ENCODE assay signal across 14 cellular contexts in genomic region chr7:128004623-128005022, GRCh38. TPM values are rescaled to one million over a fixed set of nuclear protein-coding genes. Genes with fewer than 3 reads are reported as not detected.
DNase-seq lines count a peak whose midpoint lies in the region; ATAC-seq and TF ChIP-seq lines count a peak whose summit lies in the region.
"Had no signal": no experiment of that assay in that cellular context is flagged by ENCODE, and none has a peak within 500 bp of the region (broad histone marks: within the 10 kb centered on the region; RNA-seq: fewer than 3 reads in every experiment).

No MANE protein-coding gene starts in this region.

- H3K27me3 Mint-ChIP-seq in endodermal cell (ENCODE audit: insufficient read depth), result no peaks in the 10 kb centered on the region
- no peaks in the 10 kb centered on the region for H3K27me3 Mint-ChIP-seq in naive B cell
- H3K27me3 Mint-ChIP-seq in Caco-2 (ENCODE audit: insufficient read depth, unreplicated experiment), result no peaks in the 10 kb centered on the region

- H3K4me3 ChIP-seq in BLaER1, result no peak overlapping the region
- H3K4me3 ChIP-seq in Loucy (ENCODE audit: low read length, poor library complexity, severe bottlenecking), result no peak overlapping the region
- H3K4me3 ChIP-seq in endodermal cell (ENCODE audit: low read length), result no peak overlapping the region
- no peak overlapping the region for H3K4me3 ChIP-seq in Caco-2 (ENCODE audit: low read depth, low read length)
- H3K4me3 ChIP-seq: A549 had no signal

- H3K27ac Mint-ChIP-seq in endodermal cell (peak overlapping the region; percentile 13), naive B cell (peak overlapping the region in 1 of 6 donors; percentile 12), Caco-2 (ENCODE audit: unreplicated experiment) (no peak overlapping the region)

- no TSS peak for BruUV-seq in Caco-2 (replicated peaks; lab: Mats Ljungman, UMichigan)

- peaks cover 1% of the 10 kb centered on the region for H3K4me1 Mint-ChIP-seq in endodermal cell
- peaks cover 44 to 63% (median 48%) of the 10 kb centered on the region in 3 donors for H3K4me1 Mint-ChIP-seq in naive B cell
- peaks cover 12% of the 10 kb centered on the region for H3K4me1 Mint-ChIP-seq in Caco-2 (ENCODE audit: low read depth, unreplicated experiment)

- H3F3A ChIP-seq in Loucy (ENCODE audit: low read depth), result no peaks in the 10 kb centered on the region

- H3K9me2 ChIP-seq in Loucy (replicated peaks; ENCODE audit: low read depth, low read length), result no peaks in the 10 kb centered on the region

- peak overlapping the region; percentile 25; the same call in 1 of the 2 replicates for H3K27ac ChIP-seq in BLaER1
- no peak overlapping the region for H3K27ac ChIP-seq in endodermal cell (ENCODE audit: low read depth, low read length)
- H3K27ac ChIP-seq: A549 had no signal

- H4K20me1 ChIP-seq in BLaER1 (peaks cover 53% of the 10 kb centered on the region), Loucy (ENCODE audit: insufficient read depth, low read length, poor library complexity, severe bottlenecking) (peaks cover 14% of the 10 kb centered on the region)

- H3K9me3 ChIP-seq in BLaER1 (no peaks in the 10 kb centered on the region), Loucy (ENCODE audit: insufficient read depth, low read depth, low read length) (no peaks in the 10 kb centered on the region), endodermal cell (ENCODE audit: control insufficient read depth, low read length) (no peaks in the 10 kb centered on the region), Caco-2 (no peaks in the 10 kb centered on the region)
- H3K9me3 ChIP-seq: A549 had no signal

- no peak overlapping the region for H3K4me3 Mint-ChIP-seq in endodermal cell
- H3K4me3 Mint-ChIP-seq in naive B cell, result peak overlapping the region in 6 of 8 donors; percentile 23 to 80 (median 56)
- no peak overlapping the region for H3K4me3 Mint-ChIP-seq in Caco-2 (ENCODE audit: unreplicated experiment)

- peak overlapping the region; percentile 66 for H3K4me2 ChIP-seq in BLaER1
- peak overlapping the region; percentile 19 for H3K4me2 ChIP-seq in Loucy (ENCODE audit: low read depth, low read length, poor library complexity, severe bottlenecking)
- H3K4me2 ChIP-seq: A549 had no signal

- CTCF ChIA-PET in Caco-2 (lab: Charles Lee), result no interaction called here

- no peak for TF ChIP-seq CTCF in Loucy (conservative IDR thresholded peaks at IDR 0.05; ENCODE audit: low read length)
- TF ChIP-seq CTCF in endodermal cell (conservative IDR thresholded peaks at IDR 0.05), result no peak
- TF ChIP-seq CTCF in GM10266 (IDR thresholded peaks at IDR 0.05; ENCODE audit: control insufficient read depth, insufficient read depth, low read depth, missing control alignments), result no peak
- TF ChIP-seq CTCF in Caco-2 (IDR thresholded peaks at IDR 0.05; ENCODE audit: insufficient read depth in 1 of 2, low read depth in 1 of 2, low read length in 1 of 2, severe bottlenecking in 1 of 2, unreplicated experiment in 1 of 2), result no peak

- no peak overlapping the region for H2AFZ ChIP-seq in Loucy (ENCODE audit: low read length)

- peaks cover 71% of the 10 kb centered on the region for H3K36me3 ChIP-seq in BLaER1
- H3K36me3 ChIP-seq in Loucy (ENCODE audit: insufficient read depth, low read length), result peaks cover 13% of the 10 kb centered on the region; the same call in 1 of the 2 replicates
- peaks cover 40% of the 10 kb centered on the region for H3K36me3 ChIP-seq in endodermal cell (ENCODE audit: control insufficient read depth, insufficient read depth, low read length)
- H3K36me3 ChIP-seq in Caco-2 (ENCODE audit: control insufficient read depth, insufficient read depth, low read length), result peaks cover 1% of the 10 kb centered on the region; the same call in 1 of the 2 replicates

- POLR2A ChIA-PET in Caco-2 (lab: Charles Lee), result no interaction called here

- ATAC-seq in naive B cell (ENCODE audit: low read depth in 2 of 2) (no peak), GM19455 (IDR thresholded peaks at IDR 0.05; ENCODE audit: unreplicated experiment) (no peak)
- ATAC-seq: A549 had no signal

- no peak overlapping the region for H3K9ac ChIP-seq in BLaER1
- H3K9ac ChIP-seq in Loucy (ENCODE audit: low read depth, low read length, poor library complexity, severe bottlenecking), result no peak overlapping the region
- H3K9ac ChIP-seq in endodermal cell (ENCODE audit: extremely low read depth, low read length, poor library complexity, severe bottlenecking), result no peak overlapping the region

- H3K36me3 Mint-ChIP-seq in endodermal cell (ENCODE audit: low read depth) (peaks cover 17% of the 10 kb centered on the region), naive B cell (peaks cover 0 to under 1% of the 10 kb centered on the region in 2 donors), Caco-2 (ENCODE audit: insufficient read depth, unreplicated experiment) (peaks cover 92% of the 10 kb centered on the region)

- intact Hi-C loops in Caco-2 (cut with micrococcal nuclease; ENCODE audit: unreplicated experiment) (no loop called here), head of caudate nucleus (cut with DNase I) (no loop called here)

- H3K27me3 ChIP-seq in BLaER1 (no peaks in the 10 kb centered on the region), Loucy (ENCODE audit: insufficient read depth, low read length, poor library complexity, severe bottlenecking) (no peaks in the 10 kb centered on the region), endodermal cell (ENCODE audit: control insufficient read depth, insufficient read depth, low read length, poor library complexity, severe bottlenecking) (no peaks in the 10 kb centered on the region), Caco-2 (replicated peaks; ENCODE audit: control insufficient read depth, insufficient read depth, low read length) (no peaks in the 10 kb centered on the region)

- H3K4me1 ChIP-seq in BLaER1, result peaks cover 54% of the 10 kb centered on the region
- H3K4me1 ChIP-seq in Loucy (ENCODE audit: insufficient read depth, low read length, poor library complexity, severe bottlenecking), result peaks cover 18% of the 10 kb centered on the region
- no peaks in the 10 kb centered on the region for H3K4me1 ChIP-seq in endodermal cell (ENCODE audit: control insufficient read depth, insufficient read depth, low read length)
- H3K4me1 ChIP-seq in Caco-2, result peaks cover 20% of the 10 kb centered on the region
- H3K4me1 ChIP-seq: A549 had no signal

- DNase-seq in endodermal cell (no peak), naive B cell (no peak), GM10266 (ENCODE audit: extremely low spot score) (no peak), Caco-2 (no peak), head of caudate nucleus (no peak)
- DNase-seq: COR-L47, DMS153, H7, NCI-H1694 treated with DMSO at 0.1 percent for 48 hours, NCI-H748 treated with DMSO at 0.1 percent for 48 hours had no signal

- no peaks in the 10 kb centered on the region for H3K9me3 Mint-ChIP-seq in endodermal cell
- H3K9me3 Mint-ChIP-seq in naive B cell, result peaks cover 0 to 1% (median 0%) of the 10 kb centered on the region in 7 donors
- H3K9me3 Mint-ChIP-seq in Caco-2 (ENCODE audit: unreplicated experiment), result no peaks in the 10 kb centered on the region

- H3K79me2 ChIP-seq in Loucy (ENCODE audit: insufficient read depth, low read length), result no peaks in the 10 kb centered on the region

- WGBS in endodermal cell (ENCODE audit: insufficient coverage in 1 of 2, insufficient read length in 1 of 2), 2 experiments, result 94 to 100% methylated on average over 4 to 6 of the region's 6 CpGs

RNA-seq across cellular contexts. Expression of gene LRRC4, which starts 26.6 kb away (rescaled TPM):
- total RNA-seq in endodermal cell (1 to 10 TPM; 1.5 TPM), Caco-2 (2022) (not detected in 2 replicates)
- polyA plus RNA-seq in endodermal cell (2013, experiment 1 of 2), result 18.8 TPM
- polyA plus RNA-seq in endodermal cell (2013, experiment 2 of 2), result 16.4 TPM
- under 1 TPM in 3 of 6 donors, not detected in 3; 0.09 to 0.37 (median 0.13) TPM for polyA plus RNA-seq in naive B cell (ENCODE audit: low read depth in 6 of 6)
- polyA plus RNA-seq: A549 had no signal

Comparison
In these comparisons a context has a peak if more than half of its experiments do, and no peak if none do; other contexts are left out.
1. H3K4me3 Mint-ChIP-seq: peak in naive B cell (6 of 8); none in endodermal cell (single experiment) and Caco-2 (single experiment).